ENCODE assay signal across 22 cellular contexts in genomic region chr15:81027200-81027599, GRCh38. TPM values are rescaled to one million over a fixed set of nuclear protein-coding genes. Genes with fewer than 3 reads are reported as not detected.
DNase-seq lines count a peak whose midpoint lies in the region; ATAC-seq and TF ChIP-seq lines count a peak whose summit lies in the region.
"Had no signal": no experiment of that assay in that cellular context is flagged by ENCODE, and none has a peak within 500 bp of the region (broad histone marks: within the 10 kb centered on the region; RNA-seq: fewer than 3 reads in every experiment).

No MANE protein-coding gene starts in this region.

- intact Hi-C loops in left ventricle myocardium inferior (cut with micrococcal nuclease) (no loop called here), heart right ventricle (cut with DNase I) (no loop called here), adrenal gland (cut with DNase I) (no loop called here)

- no peaks in the 10 kb centered on the region for H3K36me3 ChIP-seq in left ventricle myocardium inferior
- no peaks in the 10 kb centered on the region for H3K36me3 ChIP-seq in heart right ventricle
- H3K36me3 ChIP-seq in adrenal gland (replicated peaks in 1 of 2) = no peaks in the 10 kb centered on the region
- H3K36me3 ChIP-seq: BLaER1 had no signal

- H3K27me3 ChIP-seq in left ventricle myocardium inferior (ENCODE audit: low read depth) (no peaks in the 10 kb centered on the region), heart right ventricle (no peaks in the 10 kb centered on the region), adrenal gland (no peaks in the 10 kb centered on the region)
- H3K27me3 ChIP-seq: BLaER1 had no signal

- DNase-seq in left ventricle myocardium inferior (no peak), heart right ventricle (no peak), NCI-H226 (peak; percentile 97), choroid plexus epithelial cell (ENCODE audit: low read depth) (peak; percentile 4), NCI-H526 (lab: John Stamatoyannopoulos, UW) (no peak), adrenal gland (no peak)
- DNase-seq in activated T-cell treated with anti-CD3 and anti-CD28 coated beads, Interleukin-2, amount 50 U/mL, for 1 hour = no peak
- DNase-seq: CD4-positive, alpha-beta memory T cell; GOT3; KG1; NCI-H1105 treated with DMSO at 0.1 percent for 48 hours; NCI-H1694; NCI-H2081 treated with DMSO at 0.1 percent for 48 hours; NCI-H510A treated with DMSO at 0.1 percent for 48 hours; NCI-H82; RPMI8226; SHP77 treated with DMSO at 0.1 percent for 48 hours had no signal

- H3K27ac ChIP-seq in left ventricle myocardium inferior (replicated peaks) (peak overlapping the region; percentile 79), heart right ventricle (peak overlapping the region in 2 of 10 donors; percentile 1 to 4), adrenal gland (no peak overlapping the region)
- H3K27ac ChIP-seq: 22Rv1, BLaER1 had no signal

- TF ChIP-seq POLR2A in adrenal gland (IDR thresholded peaks at IDR 0.05) = no peak

- ATAC-seq in heart right ventricle (no peak), HG03565 (IDR thresholded peaks at IDR 0.05; ENCODE audit: unreplicated experiment) (no peak)
- ATAC-seq: HCT116, HepG2 had no signal

- H3K9me3 ChIP-seq in left ventricle myocardium inferior (replicated peaks) (no peaks in the 10 kb centered on the region), heart right ventricle (no peaks in the 10 kb centered on the region), adrenal gland (replicated peaks in 1 of 3) (no peaks in the 10 kb centered on the region)
- H3K9me3 ChIP-seq: BLaER1 had no signal

- WGBS in heart right ventricle, 2 donors = 60% methylated on average over 2 of the region's 2 CpGs
- 86 to 92% (median 87%) methylated on average over 2 of the region's 2 CpGs for WGBS in adrenal gland, 4 donors

- H3K4me3 ChIP-seq in left ventricle myocardium inferior (no peak overlapping the region), heart right ventricle (no peak overlapping the region), choroid plexus epithelial cell (ENCODE audit: low read depth, low read length) (no peak overlapping the region), adrenal gland (no peak overlapping the region)
- H3K4me3 ChIP-seq: BLaER1 had no signal

- H3K4me1 ChIP-seq in left ventricle myocardium inferior (peaks cover 73% of the 10 kb centered on the region), heart right ventricle (peaks cover 0 to 79% (median 56%) of the 10 kb centered on the region in 9 donors), adrenal gland (replicated peaks in 1 of 2) (peaks cover 5 to 11% of the 10 kb centered on the region in 2 donors)

- TF ChIP-seq CTCF in left ventricle myocardium inferior (IDR thresholded peaks at IDR 0.05; ENCODE audit: borderline replicate concordance) (no peak), heart right ventricle (IDR thresholded peaks at IDR 0.05) (no peak), choroid plexus epithelial cell (conservative IDR thresholded peaks at IDR 0.05; ENCODE audit: low read depth, low read length) (no peak), adrenal gland (IDR thresholded peaks at IDR 0.05) (no peak)

RNA-seq across cellular contexts. Expression of gene TLNRD1, which starts 26.5 kb away (rescaled TPM):
- total RNA-seq in left ventricle myocardium inferior (5.5 TPM), heart right ventricle (10 to 100 TPM in 2 of 10 donors, 1 to 10 TPM in 8; 4.3 to 19.4 (median 6.3) TPM), adrenal gland (10 to 100 TPM; 17.4 to 30.8 (median 22.4) TPM)
- polyA plus RNA-seq in heart right ventricle (1 to 10 TPM; 5.1 to 8.5 TPM), adrenal gland (10 to 100 TPM in 1 of 3 donors, 1 to 10 TPM in 2; 4.3 to 11.4 (median 5.0) TPM)

RNA-seq across cellular contexts. Expression of gene MESD, which starts 37.6 kb away (rescaled TPM):
- total RNA-seq in left ventricle myocardium inferior = 13.5 TPM
- total RNA-seq in heart right ventricle = 10 to 100 TPM; 11.1 to 17.6 (median 15.2) TPM
- 10 to 100 TPM; 13.4 TPM for polyA plus RNA-seq in heart right ventricle
- total RNA-seq in adrenal gland = 10 to 100 TPM; 13.2 to 50.3 (median 25.6) TPM
- 10 to 100 TPM; 17.1 to 56.1 (median 21.2) TPM for polyA plus RNA-seq in adrenal gland

Comparison
In these comparisons a context has a peak if more than half of its experiments do, and no peak if none do; other contexts are left out.
1. DNase-seq: peak in NCI-H226 (single experiment) and choroid plexus epithelial cell (single experiment); none in left ventricle myocardium inferior (single experiment), heart right ventricle (0 of 2), activated T-cell treated with anti-CD3 and anti-CD28 coated beads, Interleukin-2, amount 50 U/mL, for 1 hour (single experiment), NCI-H526 (0 of 2) and adrenal gland (0 of 7).